Comparison of ENCODE assay signal across 9 cellular contexts in genomic region chr4:76199664-76200211, GRCh38. TPM values are rescaled to one million over a fixed set of nuclear protein-coding genes. Genes with fewer than 3 reads are reported as not detected.
DNase-seq lines count a peak whose midpoint lies in the region; ATAC-seq and TF ChIP-seq lines count a peak whose summit lies in the region.
"Had no signal": no experiment of that assay in that cellular context is flagged by ENCODE, and none has a peak within 500 bp of the region (broad histone marks: within the 10 kb centered on the region; RNA-seq: fewer than 3 reads in every experiment).

No MANE protein-coding gene starts in this region.

- H3K4me1 ChIP-seq in stomach, result peaks cover 79 to 99% (median 92%) of the 10 kb centered on the region in 4 donors

- H3K27me3 Mint-ChIP-seq in activated naive CD8-positive, alpha-beta T cell, result no peaks in the 10 kb centered on the region

- WGBS in stomach, 5 donors, result 39 to 54% (median 48%) methylated on average over 13 of the region's 13 CpGs

- intact Hi-C loops in stomach (cut with DNase I; ENCODE audit: low total_unique reads), result no loop called here

- ATAC-seq in GM19467 (IDR thresholded peaks at IDR 0.05; ENCODE audit: unreplicated experiment) (peak; percentile 87), HG03520 (IDR thresholded peaks at IDR 0.05; ENCODE audit: unreplicated experiment) (peak; percentile 88)

- H3K4me3 Mint-ChIP-seq in activated naive CD8-positive, alpha-beta T cell, result peak overlapping the region; percentile 23

- peak overlapping the region; percentile 40; the same call in 1 of the 2 replicates for H3K4me3 ChIP-seq in GM08714 (ENCODE audit: low read length)
- H3K4me3 ChIP-seq in stomach, result no peak overlapping the region
- H3K4me3 ChIP-seq: SJSA1 had no signal

- no peaks in the 10 kb centered on the region for H3K27me3 ChIP-seq in stomach
- H3K27me3 ChIP-seq: SJSA1 had no signal

- no peak for TF ChIP-seq POLR2A in stomach (IDR thresholded peaks at IDR 0.05)

- no peak for TF ChIP-seq EP300 in stomach (IDR thresholded peaks at IDR 0.05)

- H3K36me3 ChIP-seq in stomach, result peaks cover 0 to 12% (median 10%) of the 10 kb centered on the region in 4 donors

- H3K4me1 Mint-ChIP-seq in activated naive CD8-positive, alpha-beta T cell (ENCODE audit: low read depth), result peaks cover 55% of the 10 kb centered on the region

- peak; percentile 77 for DNase-seq in inferior parietal cortex (ENCODE audit: extremely low spot score)
- DNase-seq in stomach, result peak; percentile 43
- no peak for DNase-seq in T-helper 9 cell
- no peak for DNase-seq in effector CD4-positive, alpha-beta T cell

- H3K27ac ChIP-seq in stomach, result peak overlapping the region; percentile 64 to 84 (median 81)
- H3K27ac ChIP-seq: SJSA1 had no signal

- no peaks in the 10 kb centered on the region for H3K9me3 Mint-ChIP-seq in activated naive CD8-positive, alpha-beta T cell (ENCODE audit: low read depth)

- H3K9me3 ChIP-seq in stomach, result no peaks in the 10 kb centered on the region
- H3K9me3 ChIP-seq: SJSA1 had no signal

- no peak overlapping the region for H3K27ac Mint-ChIP-seq in activated naive CD8-positive, alpha-beta T cell

- peaks cover 4% of the 10 kb centered on the region for H3K36me3 Mint-ChIP-seq in activated naive CD8-positive, alpha-beta T cell

- TF ChIP-seq CTCF in stomach (IDR thresholded peaks at IDR 0.05), result no peak

RNA-seq across cellular contexts. Expression of gene SCARB2, which starts 13.9 kb away (rescaled TPM):
- 100 to 1,000 TPM in 3 of 5 donors, 10 to 100 TPM in 2; 84.0 to 293 (median 161) TPM for total RNA-seq in stomach
- 10 to 100 TPM; 30.4 to 55.3 (median 42.7) TPM for polyA plus RNA-seq in stomach

RNA-seq across cellular contexts. Expression of gene NUP54, which starts 51.5 kb away (rescaled TPM):
- 10 to 100 TPM in 3 of 5 donors, 1 to 10 TPM in 2; 9.3 to 87.6 (median 10.3) TPM for total RNA-seq in stomach
- polyA plus RNA-seq in stomach, result 10 to 100 TPM; 14.2 to 21.8 (median 21.5) TPM

RNA-seq across cellular contexts. Expression of gene FAM47E, which starts 51.8 kb away (rescaled TPM):
- 1 to 10 TPM in 3 of 5 donors, under 1 TPM in 1, not detected in 1; under 0.01 to 9.5 (median 5.6) TPM for total RNA-seq in stomach
- 10 to 100 TPM in 1 of 3 donors, 1 to 10 TPM in 2; 6.2 to 10.8 (median 6.5) TPM for polyA plus RNA-seq in stomach
- total RNA-seq: SJSA1 had no signal

Comparison
In these comparisons a context has a peak if more than half of its experiments do, and no peak if none do; other contexts are left out.
1. DNase-seq: peak in inferior parietal cortex (single experiment) and stomach (single experiment); none in T-helper 9 cell (single experiment) and effector CD4-positive, alpha-beta T cell (single experiment).